In the genomic region with DNA sequence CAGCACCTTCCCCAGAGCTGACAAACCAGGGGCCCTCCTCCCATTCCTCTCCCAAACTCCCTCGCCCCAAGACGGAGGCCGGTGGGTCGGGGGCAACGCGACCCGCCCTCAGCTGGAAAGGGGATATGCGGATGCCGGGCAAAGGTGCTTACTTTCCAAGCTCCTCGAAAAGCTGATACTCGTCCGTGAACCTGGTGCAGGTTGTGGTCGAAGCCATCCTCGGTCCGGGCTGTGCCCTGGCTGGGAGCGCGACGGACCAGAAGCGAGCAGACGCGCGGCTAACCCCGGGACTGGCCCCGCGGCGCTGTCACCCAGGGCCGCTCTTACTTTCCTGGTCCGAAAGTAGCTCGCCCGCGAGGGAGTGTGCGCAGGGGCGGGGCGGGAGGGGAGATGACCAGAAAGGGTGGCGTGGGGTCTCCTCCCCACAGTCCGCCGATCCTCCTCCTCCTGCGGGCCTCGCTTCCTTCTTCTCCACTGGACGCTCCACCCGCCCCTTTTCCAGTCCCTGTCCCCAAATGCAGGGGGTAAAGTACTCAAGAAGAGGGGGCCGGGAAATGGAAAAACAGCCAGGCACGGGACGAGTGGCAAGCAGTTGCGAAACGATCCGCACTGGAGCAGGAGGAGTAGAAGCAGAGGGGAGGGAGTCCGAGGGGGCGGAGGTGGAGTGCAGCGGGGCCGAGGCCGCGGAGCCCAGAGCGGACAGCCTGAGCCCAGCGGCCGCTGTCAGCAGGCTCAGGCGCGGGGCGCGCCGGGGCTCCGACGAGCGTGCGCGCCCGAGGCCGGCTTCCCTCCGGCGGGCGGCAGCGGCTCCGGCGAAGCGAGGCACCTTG, we compare ENCODE assay signal across 1 cellular context.
A peak's percentile ranks its signal among the peaks of the same experiment; 100 is the strongest.
TF ChIP-seq lines count a peak whose summit lies in the region.

No MANE protein-coding gene starts in this region.

TF ChIP-seq in HepG2, 621 proteins besides CTCF, POLR2A, EP300 and RAD21 (continued from another document):
- no peak for TF ChIP-seq ZBTB33 (CRISPR knock-in tag; IDR thresholded peaks at IDR 0.05)
- TF ChIP-seq KDM2A (CRISPR knock-in tag; IDR thresholded peaks at IDR 0.05; ENCODE audit: borderline replicate concordance, low read depth): peak; percentile 64; the same call in 1 of the 2 replicates
- TF ChIP-seq ELF3 (CRISPR knock-in tag; IDR thresholded peaks at IDR 0.05): 0 out of 2 replicates have a peak, but pooled peaks have one; percentile 3
- peak; percentile 74 for TF ChIP-seq ZNF263 (CRISPR knock-in tag; IDR thresholded peaks at IDR 0.05)
- TF ChIP-seq ZNF703 (CRISPR knock-in tag; IDR thresholded peaks at IDR 0.05; ENCODE audit: borderline replicate concordance): no peak
- TF ChIP-seq, protein P1, sequence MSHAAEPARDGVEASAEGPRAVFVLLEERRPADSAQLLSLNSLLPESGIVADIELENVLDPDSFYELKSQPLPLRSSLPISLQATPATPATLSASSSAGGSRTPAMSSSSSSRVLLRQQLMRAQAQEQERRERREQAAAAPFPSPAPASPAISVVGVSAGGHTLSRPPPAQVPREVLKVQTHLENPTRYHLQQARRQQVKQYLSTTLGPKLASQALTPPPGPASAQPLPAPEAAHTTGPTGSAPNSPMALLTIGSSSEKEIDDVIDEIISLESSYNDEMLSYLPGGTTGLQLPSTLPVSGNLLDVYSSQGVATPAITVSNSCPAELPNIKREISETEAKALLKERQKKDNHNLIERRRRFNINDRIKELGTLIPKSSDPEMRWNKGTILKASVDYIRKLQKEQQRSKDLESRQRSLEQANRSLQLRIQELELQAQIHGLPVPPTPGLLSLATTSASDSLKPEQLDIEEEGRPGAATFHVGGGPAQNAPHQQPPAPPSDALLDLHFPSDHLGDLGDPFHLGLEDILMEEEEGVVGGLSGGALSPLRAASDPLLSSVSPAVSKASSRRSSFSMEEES (CRISPR knock-in tag; IDR thresholded peaks at IDR 0.05): no peak; the same call in 1 of the 2 replicates
- no peak for TF ChIP-seq ZNF530 (CRISPR knock-in tag; IDR thresholded peaks at IDR 0.05; ENCODE audit: low read depth)
- TF ChIP-seq, protein P2, sequence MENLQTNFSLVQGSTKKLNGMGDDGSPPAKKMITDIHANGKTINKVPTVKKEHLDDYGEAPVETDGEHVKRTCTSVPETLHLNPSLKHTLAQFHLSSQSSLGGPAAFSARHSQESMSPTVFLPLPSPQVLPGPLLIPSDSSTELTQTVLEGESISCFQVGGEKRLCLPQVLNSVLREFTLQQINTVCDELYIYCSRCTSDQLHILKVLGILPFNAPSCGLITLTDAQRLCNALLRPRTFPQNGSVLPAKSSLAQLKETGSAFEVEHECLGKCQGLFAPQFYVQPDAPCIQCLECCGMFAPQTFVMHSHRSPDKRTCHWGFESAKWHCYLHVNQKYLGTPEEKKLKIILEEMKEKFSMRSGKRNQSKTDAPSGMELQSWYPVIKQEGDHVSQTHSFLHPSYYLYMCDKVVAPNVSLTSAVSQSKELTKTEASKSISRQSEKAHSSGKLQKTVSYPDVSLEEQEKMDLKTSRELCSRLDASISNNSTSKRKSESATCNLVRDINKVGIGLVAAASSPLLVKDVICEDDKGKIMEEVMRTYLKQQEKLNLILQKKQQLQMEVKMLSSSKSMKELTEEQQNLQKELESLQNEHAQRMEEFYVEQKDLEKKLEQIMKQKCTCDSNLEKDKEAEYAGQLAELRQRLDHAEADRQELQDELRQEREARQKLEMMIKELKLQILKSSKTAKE (CRISPR knock-in tag; IDR thresholded peaks at IDR 0.05; ENCODE audit: borderline replicate concordance): no peak
- TF ChIP-seq MED8 (CRISPR knock-in tag; IDR thresholded peaks at IDR 0.05; ENCODE audit: insufficient replicate concordance): peak; percentile 40
- peak; percentile 19 for TF ChIP-seq RBFOX2 (IDR thresholded peaks at IDR 0.05; ENCODE audit: low read depth, low read length)
- TF ChIP-seq MYC (CRISPR knock-in tag; IDR thresholded peaks at IDR 0.05; ENCODE audit: borderline replicate concordance): peak; percentile 62; the same call in 1 of the 2 replicates
- TF ChIP-seq SIN3A (IDR thresholded peaks at IDR 0.05; ENCODE audit: borderline replicate concordance, low read depth, low read length): no peak; the same call in 1 of the 2 replicates
- TF ChIP-seq KLF6 (CRISPR knock-in tag; IDR thresholded peaks at IDR 0.05): peak; percentile 89
- no peak for TF ChIP-seq GLI4 (CRISPR knock-in tag; IDR thresholded peaks at IDR 0.05; ENCODE audit: borderline replicate concordance)
- TF ChIP-seq HOXA9 (CRISPR knock-in tag; IDR thresholded peaks at IDR 0.05; ENCODE audit: borderline replicate concordance): 0 out of 2 replicates have a peak, but pooled peaks have one; percentile 36
- peak; percentile 67; the same call in 1 of the 2 replicates for TF ChIP-seq ZNF891 (CRISPR knock-in tag; IDR thresholded peaks at IDR 0.05)
- 0 out of 2 replicates have a peak, but pooled peaks have one; percentile 53 for TF ChIP-seq ERF (CRISPR knock-in tag; IDR thresholded peaks at IDR 0.05)
- TF ChIP-seq, protein P3, sequence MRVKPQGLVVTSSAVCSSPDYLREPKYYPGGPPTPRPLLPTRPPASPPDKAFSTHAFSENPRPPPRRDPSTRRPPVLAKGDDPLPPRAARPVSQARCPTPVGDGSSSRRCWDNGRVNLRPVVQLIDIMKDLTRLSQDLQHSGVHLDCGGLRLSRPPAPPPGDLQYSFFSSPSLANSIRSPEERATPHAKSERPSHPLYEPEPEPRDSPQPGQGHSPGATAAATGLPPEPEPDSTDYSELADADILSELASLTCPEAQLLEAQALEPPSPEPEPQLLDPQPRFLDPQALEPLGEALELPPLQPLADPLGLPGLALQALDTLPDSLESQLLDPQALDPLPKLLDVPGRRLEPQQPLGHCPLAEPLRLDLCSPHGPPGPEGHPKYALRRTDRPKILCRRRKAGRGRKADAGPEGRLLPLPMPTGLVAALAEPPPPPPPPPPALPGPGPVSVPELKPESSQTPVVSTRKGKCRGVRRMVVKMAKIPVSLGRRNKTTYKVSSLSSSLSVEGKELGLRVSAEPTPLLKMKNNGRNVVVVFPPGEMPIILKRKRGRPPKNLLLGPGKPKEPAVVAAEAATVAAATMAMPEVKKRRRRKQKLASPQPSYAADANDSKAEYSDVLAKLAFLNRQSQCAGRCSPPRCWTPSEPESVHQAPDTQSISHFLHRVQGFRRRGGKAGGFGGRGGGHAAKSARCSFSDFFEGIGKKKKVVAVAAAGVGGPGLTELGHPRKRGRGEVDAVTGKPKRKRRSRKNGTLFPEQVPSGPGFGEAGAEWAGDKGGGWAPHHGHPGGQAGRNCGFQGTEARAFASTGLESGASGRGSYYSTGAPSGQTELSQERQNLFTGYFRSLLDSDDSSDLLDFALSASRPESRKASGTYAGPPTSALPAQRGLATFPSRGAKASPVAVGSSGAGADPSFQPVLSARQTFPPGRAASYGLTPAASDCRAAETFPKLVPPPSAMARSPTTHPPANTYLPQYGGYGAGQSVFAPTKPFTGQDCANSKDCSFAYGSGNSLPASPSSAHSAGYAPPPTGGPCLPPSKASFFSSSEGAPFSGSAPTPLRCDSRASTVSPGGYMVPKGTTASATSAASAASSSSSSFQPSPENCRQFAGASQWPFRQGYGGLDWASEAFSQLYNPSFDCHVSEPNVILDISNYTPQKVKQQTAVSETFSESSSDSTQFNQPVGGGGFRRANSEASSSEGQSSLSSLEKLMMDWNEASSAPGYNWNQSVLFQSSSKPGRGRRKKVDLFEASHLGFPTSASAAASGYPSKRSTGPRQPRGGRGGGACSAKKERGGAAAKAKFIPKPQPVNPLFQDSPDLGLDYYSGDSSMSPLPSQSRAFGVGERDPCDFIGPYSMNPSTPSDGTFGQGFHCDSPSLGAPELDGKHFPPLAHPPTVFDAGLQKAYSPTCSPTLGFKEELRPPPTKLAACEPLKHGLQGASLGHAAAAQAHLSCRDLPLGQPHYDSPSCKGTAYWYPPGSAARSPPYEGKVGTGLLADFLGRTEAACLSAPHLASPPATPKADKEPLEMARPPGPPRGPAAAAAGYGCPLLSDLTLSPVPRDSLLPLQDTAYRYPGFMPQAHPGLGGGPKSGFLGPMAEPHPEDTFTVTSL (CRISPR knock-in tag; IDR thresholded peaks at IDR 0.05; ENCODE audit: borderline replicate concordance): 0 out of 2 replicates have a peak, but pooled peaks have one; percentile 6
- TF ChIP-seq KDM3A (CRISPR knock-in tag; IDR thresholded peaks at IDR 0.05; ENCODE audit: low read depth): peak; percentile 21; the same call in 1 of the 2 replicates
- 0 out of 2 replicates have a peak, but pooled peaks have one; percentile 41 for TF ChIP-seq ZNF484 (CRISPR knock-in tag; IDR thresholded peaks at IDR 0.05; ENCODE audit: borderline replicate concordance, low read depth)
- peak; percentile 36; the same call in 1 of the 2 replicates for TF ChIP-seq BCL3 (CRISPR knock-in tag; IDR thresholded peaks at IDR 0.05)
- TF ChIP-seq MED1 (CRISPR knock-in tag; IDR thresholded peaks at IDR 0.05): no peak; the same call in 1 of the 2 replicates
- TF ChIP-seq, protein P4, sequence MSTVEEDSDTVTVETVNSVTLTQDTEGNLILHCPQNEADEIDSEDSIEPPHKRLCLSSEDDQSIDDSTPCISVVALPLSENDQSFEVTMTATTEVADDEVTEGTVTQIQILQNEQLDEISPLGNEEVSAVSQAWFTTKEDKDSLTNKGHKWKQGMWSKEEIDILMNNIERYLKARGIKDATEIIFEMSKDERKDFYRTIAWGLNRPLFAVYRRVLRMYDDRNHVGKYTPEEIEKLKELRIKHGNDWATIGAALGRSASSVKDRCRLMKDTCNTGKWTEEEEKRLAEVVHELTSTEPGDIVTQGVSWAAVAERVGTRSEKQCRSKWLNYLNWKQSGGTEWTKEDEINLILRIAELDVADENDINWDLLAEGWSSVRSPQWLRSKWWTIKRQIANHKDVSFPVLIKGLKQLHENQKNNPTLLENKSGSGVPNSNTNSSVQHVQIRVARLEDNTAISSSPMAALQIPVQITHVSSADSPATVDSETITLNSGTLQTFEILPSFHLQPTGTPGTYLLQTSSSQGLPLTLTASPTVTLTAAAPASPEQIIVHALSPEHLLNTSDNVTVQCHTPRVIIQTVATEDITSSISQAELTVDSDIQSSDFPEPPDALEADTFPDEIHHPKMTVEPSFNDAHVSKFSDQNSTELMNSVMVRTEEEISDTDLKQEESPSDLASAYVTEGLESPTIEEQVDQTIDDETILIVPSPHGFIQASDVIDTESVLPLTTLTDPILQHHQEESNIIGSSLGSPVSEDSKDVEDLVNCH (CRISPR knock-in tag; IDR thresholded peaks at IDR 0.05): 0 out of 2 replicates have a peak, but pooled peaks have one; percentile 23
- peak; percentile 10; the same call in 1 of the 2 replicates for TF ChIP-seq ZKSCAN5 (CRISPR knock-in tag; IDR thresholded peaks at IDR 0.05)
- TF ChIP-seq ZNF274 (CRISPR knock-in tag; IDR thresholded peaks at IDR 0.05): peak; percentile 50; the same call in 1 of the 2 replicates
- TF ChIP-seq ZNF101 (CRISPR knock-in tag; IDR thresholded peaks at IDR 0.05; ENCODE audit: borderline replicate concordance, low read depth): 0 out of 2 replicates have a peak, but pooled peaks have one; percentile 1
- TF ChIP-seq KAT2B (IDR thresholded peaks at IDR 0.05; ENCODE audit: borderline replicate concordance, low read depth, low read length): no peak
- no peak for TF ChIP-seq SMAD9 (CRISPR knock-in tag; IDR thresholded peaks at IDR 0.05)
- TF ChIP-seq KMT2A (CRISPR knock-in tag; IDR thresholded peaks at IDR 0.05): peak; percentile 91
- no peak for TF ChIP-seq PCBP2 (optimal IDR thresholded peaks at IDR 0.05; ENCODE audit: low read depth, low read length, poor library complexity, severe bottlenecking)
- TF ChIP-seq NFKB2 (CRISPR knock-in tag; IDR thresholded peaks at IDR 0.05; ENCODE audit: borderline replicate concordance): no peak; the same call in 1 of the 2 replicates
- TF ChIP-seq, protein P5, sequence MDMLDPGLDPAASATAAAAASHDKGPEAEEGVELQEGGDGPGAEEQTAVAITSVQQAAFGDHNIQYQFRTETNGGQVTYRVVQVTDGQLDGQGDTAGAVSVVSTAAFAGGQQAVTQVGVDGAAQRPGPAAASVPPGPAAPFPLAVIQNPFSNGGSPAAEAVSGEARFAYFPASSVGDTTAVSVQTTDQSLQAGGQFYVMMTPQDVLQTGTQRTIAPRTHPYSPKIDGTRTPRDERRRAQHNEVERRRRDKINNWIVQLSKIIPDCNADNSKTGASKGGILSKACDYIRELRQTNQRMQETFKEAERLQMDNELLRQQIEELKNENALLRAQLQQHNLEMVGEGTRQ (IDR thresholded peaks at IDR 0.05; ENCODE audit: low read depth, low read length): no peak
- TF ChIP-seq, protein P5 (CRISPR knock-in tag; IDR thresholded peaks at IDR 0.05; ENCODE audit: borderline replicate concordance): no peak; the same call in 1 of the 2 replicates
